Comparison of ENCODE assay signal across 1 cellular context in genomic region chr17:75160211-75160610, GRCh38.
TF ChIP-seq lines count a peak whose summit lies in the region.

No MANE protein-coding gene starts in this region.

TF ChIP-seq in SK-N-SH treated with all-trans-retinoic acid at 6 μM for 48 hours, 23 proteins besides CTCF, POLR2A, EP300 and RAD21:
- no peak for TF ChIP-seq CSRNP3 (CRISPR knock-in tag; IDR thresholded peaks at IDR 0.05)
- no peak for TF ChIP-seq SNAI2 (CRISPR knock-in tag; IDR thresholded peaks at IDR 0.05)
- no peak for TF ChIP-seq TSHZ2 (CRISPR knock-in tag; IDR thresholded peaks at IDR 0.05)
- TF ChIP-seq ZNF70 (CRISPR knock-in tag; IDR thresholded peaks at IDR 0.05) = no peak
- no peak for TF ChIP-seq CSDC2 (CRISPR knock-in tag; IDR thresholded peaks at IDR 0.05)
- no peak for TF ChIP-seq ZFP30 (CRISPR knock-in tag; IDR thresholded peaks at IDR 0.05)
- TF ChIP-seq ESRRG (CRISPR knock-in tag; IDR thresholded peaks at IDR 0.05) = no peak
- TF ChIP-seq TOX (CRISPR knock-in tag; IDR thresholded peaks at IDR 0.05; ENCODE audit: borderline replicate concordance) = no peak
- no peak for TF ChIP-seq ZNF8 (CRISPR knock-in tag; IDR thresholded peaks at IDR 0.05)
- no peak for TF ChIP-seq PATZ1 (CRISPR knock-in tag; IDR thresholded peaks at IDR 0.05; ENCODE audit: borderline replicate concordance)
- no peak for TF ChIP-seq BACH2 (CRISPR knock-in tag; IDR thresholded peaks at IDR 0.05; ENCODE audit: borderline replicate concordance)
- TF ChIP-seq TCF4 (CRISPR knock-in tag; IDR thresholded peaks at IDR 0.05; ENCODE audit: borderline replicate concordance) = no peak
- no peak for TF ChIP-seq ISL1 (CRISPR knock-in tag; IDR thresholded peaks at IDR 0.05)
- TF ChIP-seq, protein P1, sequence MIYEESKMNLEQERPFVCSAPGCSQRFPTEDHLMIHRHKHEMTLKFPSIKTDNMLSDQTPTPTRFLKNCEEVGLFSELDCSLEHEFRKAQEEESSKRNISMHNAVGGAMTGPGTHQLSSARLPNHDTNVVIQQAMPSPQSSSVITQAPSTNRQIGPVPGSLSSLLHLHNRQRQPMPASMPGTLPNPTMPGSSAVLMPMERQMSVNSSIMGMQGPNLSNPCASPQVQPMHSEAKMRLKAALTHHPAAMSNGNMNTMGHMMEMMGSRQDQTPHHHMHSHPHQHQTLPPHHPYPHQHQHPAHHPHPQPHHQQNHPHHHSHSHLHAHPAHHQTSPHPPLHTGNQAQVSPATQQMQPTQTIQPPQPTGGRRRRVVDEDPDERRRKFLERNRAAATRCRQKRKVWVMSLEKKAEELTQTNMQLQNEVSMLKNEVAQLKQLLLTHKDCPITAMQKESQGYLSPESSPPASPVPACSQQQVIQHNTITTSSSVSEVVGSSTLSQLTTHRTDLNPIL (CRISPR knock-in tag; IDR thresholded peaks at IDR 0.05; ENCODE audit: low read depth) = no peak
- TF ChIP-seq RARB (CRISPR knock-in tag; IDR thresholded peaks at IDR 0.05) = no peak
- no peak for TF ChIP-seq ARNTL (CRISPR knock-in tag; IDR thresholded peaks at IDR 0.05; ENCODE audit: borderline replicate concordance, low read depth)
- TF ChIP-seq GLIS3 (CRISPR knock-in tag; IDR thresholded peaks at IDR 0.05) = no peak
- TF ChIP-seq OSR1 (CRISPR knock-in tag; IDR thresholded peaks at IDR 0.05) = no peak
